In genomic region chr10:15421875-15422274, GRCh38 we compare ENCODE assay signal across 1 cellular context. TPM values are rescaled to one million over a fixed set of nuclear protein-coding genes. Genes with fewer than 3 reads are reported as not detected.
"Had no signal": no experiment of that assay in that cellular context is flagged by ENCODE, and none has a peak within 500 bp of the region (broad histone marks: within the 10 kb centered on the region; RNA-seq: fewer than 3 reads in every experiment).

No MANE protein-coding gene starts in this region.

RNA-seq across cellular contexts. Expression of gene FAM171A1, which starts 50.8 kb away (rescaled TPM):
- total RNA-seq: OCI-LY7 had no signal
